ENCODE assay signal across 35 cellular contexts in the genomic region with DNA sequence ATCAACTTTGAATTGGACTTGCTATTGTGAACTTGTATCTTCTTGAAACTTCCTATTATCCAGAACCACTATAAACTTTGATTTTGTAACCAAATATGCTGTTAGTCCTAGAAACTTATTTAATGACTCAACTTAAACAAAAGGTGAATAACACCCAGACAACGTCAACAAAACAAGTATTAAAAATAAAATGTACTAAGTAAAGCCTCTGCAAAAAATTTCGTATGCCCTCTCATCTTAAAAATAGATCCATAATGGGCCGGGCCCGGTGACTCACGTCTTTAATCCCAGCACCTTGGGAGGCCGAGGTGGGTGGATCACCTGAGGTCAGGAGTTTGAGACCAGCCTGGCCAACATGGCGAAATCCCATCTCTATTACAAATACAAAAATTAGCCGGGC.
"Had no signal": no experiment of that assay in that cellular context is flagged by ENCODE, and none has a peak within 500 bp of the region (broad histone marks: within the 10 kb centered on the region; RNA-seq: fewer than 3 reads in every experiment).

No MANE protein-coding gene starts in this region.

- H3K27me3 Mint-ChIP-seq: activated CD4-positive, alpha-beta memory T cell treated with anti-CD3 and anti-CD28 coated beads, Interleukin-2, amount 10 ng/mL, durations not matched to agents 7 days and 5 days; activated CD4-positive, alpha-beta T cell treated with anti-CD3 and anti-CD28 coated beads for 36 hours; activated CD4-positive, alpha-beta T cell treated with anti-CD3 and anti-CD28 coated beads, Interleukin-2, amount 10 ng/mL, durations not matched to agents 24 days and 14 days; activated naive CD8-positive, alpha-beta T cell treated with anti-CD3 and anti-CD28 coated beads for 36 hours; activated naive CD8-positive, alpha-beta T cell treated with anti-CD3 and anti-CD28 coated beads, Interleukin-2, amount 50 U/mL, for 24 hours; activated T-cell treated with anti-CD3 and anti-CD28 coated beads, Interleukin-2, amount 50 U/mL, for 24 hours; dendritic cell treated with granulocyte-macrophage colony-stimulating factor and Interleukin-4, amounts not matched to agents 40 ng/mL and 50 ng/mL, for 4 days; T-helper 17 cell had no signal

- ATAC-seq: activated CD4-positive, alpha-beta T cell treated with anti-CD3 and anti-CD28 coated beads for 36 hours; activated naive CD8-positive, alpha-beta T cell treated with anti-CD3 and anti-CD28 coated beads, Interleukin-2, amount 50 U/mL, for 24 hours; activated T-cell treated with anti-CD3 and anti-CD28 coated beads, Interleukin-2, amount 50 U/mL, for 72 hours; body of pancreas; gastroesophageal sphincter; heart right ventricle; T-helper 17 cell had no signal

- H3K9me3 ChIP-seq: adrenal gland, body of pancreas, esophagus muscularis mucosa, gastroesophageal sphincter, heart right ventricle had no signal

- H3K9me3 Mint-ChIP-seq: activated CD4-positive, alpha-beta memory T cell treated with anti-CD3 and anti-CD28 coated beads, Interleukin-2, amount 10 ng/mL, durations not matched to agents 7 days and 5 days; activated CD4-positive, alpha-beta T cell treated with anti-CD3 and anti-CD28 coated beads, Interleukin-2, amount 10 ng/mL, durations not matched to agents 24 days and 14 days; activated naive CD8-positive, alpha-beta T cell treated with anti-CD3 and anti-CD28 coated beads for 36 hours; activated naive CD8-positive, alpha-beta T cell treated with anti-CD3 and anti-CD28 coated beads, Interleukin-2, amount 50 U/mL, for 24 hours; activated T-cell treated with anti-CD3 and anti-CD28 coated beads, Interleukin-2, amount 50 U/mL, for 24 hours; activated T-cell treated with anti-CD3 and anti-CD28 coated beads, Interleukin-2, amount 50 U/mL, for 72 hours; dendritic cell treated with granulocyte-macrophage colony-stimulating factor and Interleukin-4, amounts not matched to agents 40 ng/mL and 50 ng/mL, for 4 days; T-helper 2 cell treated with Interferon-gamma antibody and Interleukin-4, amounts not matched to agents 5 μg/mL and 100 μg/mL, for 36 hours had no signal

- H3K27ac Mint-ChIP-seq: activated CD4-positive, alpha-beta memory T cell treated with anti-CD3 and anti-CD28 coated beads, Interleukin-2, amount 10 ng/mL, durations not matched to agents 7 days and 5 days; activated CD4-positive, alpha-beta T cell treated with anti-CD3 and anti-CD28 coated beads for 36 hours; activated CD4-positive, alpha-beta T cell treated with anti-CD3 and anti-CD28 coated beads, Interleukin-2, amount 10 ng/mL, durations not matched to agents 24 days and 14 days; activated naive CD8-positive, alpha-beta T cell treated with anti-CD3 and anti-CD28 coated beads for 36 hours; activated naive CD8-positive, alpha-beta T cell treated with anti-CD3 and anti-CD28 coated beads, Interleukin-2, amount 50 U/mL, for 24 hours; activated T-cell treated with anti-CD3 and anti-CD28 coated beads, Interleukin-2, amount 50 U/mL, for 24 hours; activated T-cell treated with anti-CD3 and anti-CD28 coated beads, Interleukin-2, amount 50 U/mL, for 72 hours; dendritic cell treated with granulocyte-macrophage colony-stimulating factor and Interleukin-4, amounts not matched to agents 40 ng/mL and 50 ng/mL, for 4 days; T-helper 17 cell; T-helper 2 cell treated with Interferon-gamma antibody and Interleukin-4, amounts not matched to agents 5 μg/mL and 100 μg/mL, for 36 hours had no signal

- H3K4me1 Mint-ChIP-seq: activated CD4-positive, alpha-beta memory T cell treated with anti-CD3 and anti-CD28 coated beads, Interleukin-2, amount 10 ng/mL, durations not matched to agents 7 days and 5 days; activated CD4-positive, alpha-beta T cell treated with anti-CD3 and anti-CD28 coated beads, Interleukin-2, amount 10 ng/mL, durations not matched to agents 24 days and 14 days; activated naive CD8-positive, alpha-beta T cell treated with anti-CD3 and anti-CD28 coated beads for 36 hours; activated naive CD8-positive, alpha-beta T cell treated with anti-CD3 and anti-CD28 coated beads, Interleukin-2, amount 50 U/mL, for 24 hours had no signal

- H3K79me2 ChIP-seq: hepatocyte had no signal

- H2AFZ ChIP-seq: hepatocyte had no signal

- DNase-seq: activated CD4-positive, alpha-beta memory T cell treated with anti-CD3 and anti-CD28 coated beads, Interleukin-2, amount 10 ng/mL, durations not matched to agents 7 days and 5 days; activated CD4-positive, alpha-beta T cell treated with anti-CD3 and anti-CD28 coated beads for 36 hours; activated CD4-positive, alpha-beta T cell treated with anti-CD3 and anti-CD28 coated beads, Interleukin-2, amount 10 ng/mL, durations not matched to agents 24 days and 14 days; activated CD4-positive, alpha-beta T cell treated with anti-CD3 and anti-CD28 coated beads, Interleukin-2, amount 50 U/mL, for 4 hours; activated CD4-positive, CD25-positive, alpha-beta regulatory T cell; activated CD4-positive, CD25-positive, alpha-beta regulatory T cell treated with anti-CD3 and anti-CD28 coated beads, Interleukin-2, amount 50 U/mL, for 72 hours; activated CD8-positive, alpha-beta memory T cell treated with anti-CD3 and anti-CD28 coated beads, Interleukin-2, amount 50 U/mL, for 48 hours; activated gamma-delta T cell; activated naive CD4-positive, alpha-beta T cell; activated naive CD4-positive, alpha-beta T cell treated with anti-CD3 and anti-CD28 coated beads, Interleukin-2, amount 50 U/mL, for 16 hours; activated naive CD8-positive, alpha-beta T cell treated with anti-CD3 and anti-CD28 coated beads for 36 hours; activated naive CD8-positive, alpha-beta T cell treated with anti-CD3 and anti-CD28 coated beads, Interleukin-2, amount 50 U/mL, for 24 hours; activated T-cell treated with anti-CD3 and anti-CD28 coated beads for 4 hours; activated T-cell treated with anti-CD3 and anti-CD28 coated beads, Interleukin-2, amount 50 U/mL, for 24 hours; activated T-cell treated with anti-CD3 and anti-CD28 coated beads, Interleukin-2, amount 50 U/mL, for 72 hours; adrenal gland; amygdala; aorta; body of pancreas; central memory CD4-positive, alpha-beta T cell; cerebellar nuclear complex; dorsolateral prefrontal cortex; effector CD4-positive, alpha-beta T cell; foreskin melanocyte; heart right ventricle; T-helper 1 cell; T-helper 17 cell; T1000 had no signal

- H3K4me2 ChIP-seq: hepatocyte had no signal

- H3K27me3 ChIP-seq: adrenal gland, body of pancreas, cardiac muscle cell, dorsolateral prefrontal cortex, esophagus muscularis mucosa, gastroesophageal sphincter, heart right ventricle, hepatocyte had no signal

- H3K4me1 ChIP-seq: body of pancreas, heart right ventricle had no signal

- H3K27ac ChIP-seq: adrenal gland, body of pancreas, cardiac muscle cell, coronary artery, esophagus muscularis mucosa, gastroesophageal sphincter, heart right ventricle, hepatocyte had no signal

- H3K4me3 Mint-ChIP-seq: activated CD4-positive, alpha-beta memory T cell treated with anti-CD3 and anti-CD28 coated beads, Interleukin-2, amount 10 ng/mL, durations not matched to agents 7 days and 5 days; activated CD4-positive, alpha-beta T cell treated with anti-CD3 and anti-CD28 coated beads for 36 hours; activated CD4-positive, alpha-beta T cell treated with anti-CD3 and anti-CD28 coated beads, Interleukin-2, amount 10 ng/mL, durations not matched to agents 24 days and 14 days; activated naive CD8-positive, alpha-beta T cell treated with anti-CD3 and anti-CD28 coated beads for 36 hours; activated naive CD8-positive, alpha-beta T cell treated with anti-CD3 and anti-CD28 coated beads, Interleukin-2, amount 50 U/mL, for 24 hours; activated T-cell treated with anti-CD3 and anti-CD28 coated beads, Interleukin-2, amount 50 U/mL, for 24 hours; activated T-cell treated with anti-CD3 and anti-CD28 coated beads, Interleukin-2, amount 50 U/mL, for 72 hours; dendritic cell treated with granulocyte-macrophage colony-stimulating factor and Interleukin-4, amounts not matched to agents 40 ng/mL and 50 ng/mL, for 4 days; T-helper 17 cell; T-helper 2 cell treated with Interferon-gamma antibody and Interleukin-4, amounts not matched to agents 5 μg/mL and 100 μg/mL, for 36 hours had no signal

- H3K4me3 ChIP-seq: adrenal gland, body of pancreas, cardiac muscle cell, coronary artery, dorsolateral prefrontal cortex, esophagus muscularis mucosa, gastroesophageal sphincter, heart right ventricle, hepatocyte had no signal
